8 cellular contexts compared by ENCODE assay signal in the genomic region with DNA sequence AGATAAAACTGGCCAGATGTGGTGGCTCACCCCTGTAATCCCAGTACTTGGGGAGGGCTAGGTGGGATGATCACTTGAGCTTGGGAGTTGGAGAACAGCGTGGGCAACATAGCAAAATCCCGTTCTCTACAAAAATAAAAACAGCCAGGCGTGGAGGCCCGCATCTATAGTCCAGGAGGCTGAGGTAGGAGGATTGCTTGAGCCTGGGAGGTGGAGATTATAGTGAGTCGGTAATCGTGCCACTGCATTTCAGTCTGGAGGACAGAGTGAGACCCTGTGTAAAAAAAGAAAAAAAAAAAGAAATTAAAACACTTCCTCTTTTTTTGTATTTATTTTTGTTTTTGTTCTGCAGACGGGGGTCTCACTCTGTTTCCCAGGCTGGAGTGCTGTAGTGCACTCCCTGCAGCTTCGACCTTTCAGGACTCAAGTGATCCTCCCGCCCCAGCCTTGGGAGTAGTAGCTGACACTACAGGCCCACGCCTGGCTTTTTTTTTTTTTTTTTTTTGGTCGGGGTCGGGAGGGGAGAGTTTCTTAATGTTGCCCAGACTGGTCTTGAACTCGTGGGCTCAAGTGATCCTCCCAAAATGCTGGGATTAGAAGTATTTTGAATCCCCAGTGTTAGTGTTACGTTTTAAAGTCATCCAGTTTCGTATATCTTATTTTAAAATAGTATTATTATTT. TPM values are rescaled to one million over a fixed set of nuclear protein-coding genes. Genes with fewer than 3 reads are reported as not detected.
DNase-seq lines count a peak whose midpoint lies in the region; ATAC-seq and TF ChIP-seq lines count a peak whose summit lies in the region.

No MANE protein-coding gene starts in this region.

- CTCF ChIA-PET in Caco-2 (lab: Charles Lee) = interaction anchor here (0.7 kb wide), 2 partner anchors 14 to 343 kb away, joined by 10 read pairs; no protein-coding TSS in a partner anchor

- intact Hi-C loops in Caco-2 (cut with micrococcal nuclease; ENCODE audit: unreplicated experiment) = no loop called here
- intact Hi-C loops in ovary (cut with DNase I) = no loop called here

- H3K9me3 ChIP-seq in Caco-2 = no peaks in the 10 kb centered on the region
- no peaks in the 10 kb centered on the region for H3K9me3 ChIP-seq in OCI-LY1 (ENCODE audit: low read length)
- no peaks in the 10 kb centered on the region for H3K9me3 ChIP-seq in ovary

- peak overlapping the region; percentile 79 for H3K4me3 Mint-ChIP-seq in Caco-2 (ENCODE audit: unreplicated experiment)

- TF ChIP-seq EP300 in ovary (IDR thresholded peaks at IDR 0.05) = no peak

- H3K27me3 Mint-ChIP-seq in Caco-2 (ENCODE audit: insufficient read depth, unreplicated experiment) = no peaks in the 10 kb centered on the region

- 28 to 41% (median 31%) methylated on average over 15 of the region's 15 CpGs for WGBS in ovary, 3 donors

- H3K4me3 ChIP-seq in Caco-2 (ENCODE audit: low read depth, low read length) = peak overlapping the region; percentile 79
- H3K4me3 ChIP-seq in OCI-LY1 (ENCODE audit: low read depth, low read length, poor library complexity, severe bottlenecking) = peak overlapping the region; percentile 97
- peak overlapping the region; percentile 94 for H3K4me3 ChIP-seq in epithelial cell of esophagus (ENCODE audit: low read length)
- H3K4me3 ChIP-seq in ovary = peak overlapping the region; percentile 72

- H2AFZ ChIP-seq in OCI-LY1 (ENCODE audit: low read length) = no peak overlapping the region

- no TSS peak for BruUV-seq in Caco-2 (replicated peaks; lab: Mats Ljungman, UMichigan)

- peaks cover 2% of the 10 kb centered on the region for H3K36me3 ChIP-seq in Caco-2 (ENCODE audit: control insufficient read depth, insufficient read depth, low read length)
- H3K36me3 ChIP-seq in OCI-LY1 (ENCODE audit: insufficient read depth, low read length) = peaks cover 14% of the 10 kb centered on the region
- H3K36me3 ChIP-seq in ovary = no peaks in the 10 kb centered on the region

- TF ChIP-seq POLR2A in ovary (IDR thresholded peaks at IDR 0.05) = no peak

- peaks cover 64% of the 10 kb centered on the region for H3K79me2 ChIP-seq in OCI-LY1 (ENCODE audit: insufficient read depth, low read length)

- H3K9ac ChIP-seq in OCI-LY1 (ENCODE audit: low read length) = peak overlapping the region; percentile 98

- H3K4me2 ChIP-seq in OCI-LY1 (ENCODE audit: low read length) = peak overlapping the region; percentile 92

- no peaks in the 10 kb centered on the region for H3K27me3 ChIP-seq in Caco-2 (replicated peaks; ENCODE audit: control insufficient read depth, insufficient read depth, low read length)
- H3K27me3 ChIP-seq in OCI-LY1 (ENCODE audit: insufficient read depth, low read length) = no peaks in the 10 kb centered on the region
- no peaks in the 10 kb centered on the region for H3K27me3 ChIP-seq in ovary

- peaks cover 60% of the 10 kb centered on the region for H3K36me3 Mint-ChIP-seq in Caco-2 (ENCODE audit: insufficient read depth, unreplicated experiment)

- H3K9me3 Mint-ChIP-seq in Caco-2 (ENCODE audit: unreplicated experiment) = no peaks in the 10 kb centered on the region

- ATAC-seq in GM18520 (IDR thresholded peaks at IDR 0.05; ENCODE audit: unreplicated experiment) = no peak

- H3K27ac Mint-ChIP-seq in Caco-2 (ENCODE audit: unreplicated experiment) = peak overlapping the region; percentile 89

- H3K27ac ChIP-seq in OCI-LY1 (ENCODE audit: low read depth, low read length, poor library complexity, severe bottlenecking) = peak overlapping the region; percentile 52
- peak overlapping the region in 1 of 2 donors; percentile 84 for H3K27ac ChIP-seq in ovary

- H3K4me1 ChIP-seq in Caco-2 (no peaks in the 10 kb centered on the region; the same call in 1 of the 2 replicates), OCI-LY1 (ENCODE audit: insufficient read depth, low read length, severe bottlenecking) (peaks cover 39% of the 10 kb centered on the region), ovary (ENCODE audit: insufficient read depth) (peaks cover 11% of the 10 kb centered on the region)

- no peaks in the 10 kb centered on the region for H3F3A ChIP-seq in OCI-LY1 (ENCODE audit: insufficient read depth, low read length)

- DNase-seq in Caco-2 (no peak), epithelial cell of esophagus (ENCODE audit: low read depth) (no peak), ovary (no peak), SIG-M5 treated with dmso at 0.1 percent for 504 hours (lab: John Stamatoyannopoulos, UW; ENCODE audit: unreplicated experiment) (no peak), NCI-H69 (lab: John Stamatoyannopoulos, UW) (no peak), DMS 273 treated with DMSO at 0.1 percent for 48 hours (lab: John Stamatoyannopoulos, UW) (no peak)

- POLR2A ChIA-PET in Caco-2 (lab: Charles Lee) = interaction anchor here (0.9 kb wide), 1 partner anchor 12 kb away, joined by 3 read pairs; no protein-coding TSS in a partner anchor

- H3K9me2 ChIP-seq in OCI-LY1 (ENCODE audit: low read depth, low read length) = no peaks in the 10 kb centered on the region

- no peaks in the 10 kb centered on the region for H4K20me1 ChIP-seq in OCI-LY1 (ENCODE audit: insufficient read depth, low read length)

- no peaks in the 10 kb centered on the region for H3K4me1 Mint-ChIP-seq in Caco-2 (ENCODE audit: low read depth, unreplicated experiment)

- TF ChIP-seq CTCF in Caco-2 (IDR thresholded peaks at IDR 0.05; ENCODE audit: insufficient read depth in 1 of 2, low read depth in 1 of 2, low read length in 1 of 2, severe bottlenecking in 1 of 2, unreplicated experiment in 1 of 2) (no peak), OCI-LY1 (IDR thresholded peaks at IDR 0.05; ENCODE audit: low read length) (no peak), epithelial cell of esophagus (IDR thresholded peaks at IDR 0.05; ENCODE audit: insufficient read depth, low read depth, low read length, missing control alignments) (no peak), ovary (IDR thresholded peaks at IDR 0.05) (no peak)

RNA-seq across cellular contexts. Expression of gene IST1, which starts 1.5 kb away (rescaled TPM):
- total RNA-seq in Caco-2 (2022) = 310 and 331 TPM in 2 replicates
- 100 to 1,000 TPM; 140 to 200 (median 169) TPM for total RNA-seq in ovary
- polyA plus RNA-seq in ovary = 100 to 1,000 TPM; 119 to 324 TPM

RNA-seq across cellular contexts. Expression of gene ZNF821, which starts 12.8 kb away (rescaled TPM):
- 16.3 and 16.9 TPM in 2 replicates for total RNA-seq in Caco-2 (2022)
- total RNA-seq in ovary = 10 to 100 TPM in 5 of 7 donors, 1 to 10 TPM in 2; 7.6 to 14.1 (median 11.7) TPM
- polyA plus RNA-seq in ovary = 10 to 100 TPM in 1 of 2 donors, 1 to 10 TPM in 1; 8.6 to 13.5 TPM

RNA-seq across cellular contexts. Expression of gene ATXN1L, which starts 51.1 kb away (rescaled TPM):
- total RNA-seq in Caco-2 (2022) (40.6 and 44.8 TPM in 2 replicates), ovary (10 to 100 TPM; 12.5 to 29.5 (median 26.0) TPM)
- polyA plus RNA-seq in ovary = 10 to 100 TPM; 12.6 to 26.6 TPM
